Comparison of ENCODE assay signal across 25 cellular contexts in genomic region chr10:132359305-132360040, GRCh38. TPM values are rescaled to one million over a fixed set of nuclear protein-coding genes. Genes with fewer than 3 reads are reported as not detected.
DNase-seq lines count a peak whose midpoint lies in the region; ATAC-seq and TF ChIP-seq lines count a peak whose summit lies in the region.
"Had no signal": no experiment of that assay in that cellular context is flagged by ENCODE, and none has a peak within 500 bp of the region (broad histone marks: within the 10 kb centered on the region; RNA-seq: fewer than 3 reads in every experiment).

No MANE protein-coding gene starts in this region.

- TF ChIP-seq POLR2A in heart left ventricle (IDR thresholded peaks at IDR 0.05): no peak

- TF ChIP-seq CTCF in GM10266 (IDR thresholded peaks at IDR 0.05; ENCODE audit: control insufficient read depth, insufficient read depth, low read depth, missing control alignments): peak; percentile 11
- peak in 3 of 12 donors; percentile 15 to 37 (median 36) for TF ChIP-seq CTCF in heart left ventricle (IDR thresholded peaks at IDR 0.05)
- TF ChIP-seq CTCF in hepatocyte (IDR thresholded peaks at IDR 0.05; ENCODE audit: poor library complexity): no peak

- H4K20me1 ChIP-seq in hepatocyte (ENCODE audit: insufficient read depth, poor library complexity, severe bottlenecking): no peaks in the 10 kb centered on the region

- ATAC-seq in heart left ventricle: peak in 3 of 4 donors; percentile 28 to 71 (median 67)
- ATAC-seq in esophagus mucosa: no peak
- ATAC-seq: effector memory CD8-positive, alpha-beta T cell; gastroesophageal sphincter; HCT116; natural killer cell treated with Interleukin-12 subunit alpha and Interleukin-12 subunit beta and Interleukin-15 and Interleukin-18, amount 100 ng/mL, for 72 hours; stimulated activated memory B cell treated with anti-CD40 and anti-IgM and Interleukin-4, amounts not matched to agents 10 μg/mL and 1 μg/mL and 100 μg/mL, for 72 hours; T-helper 17 cell had no signal

- no peaks in the 10 kb centered on the region for H3K9me2 ChIP-seq in hepatocyte (replicated peaks; ENCODE audit: insufficient read depth)

- no peak overlapping the region for H3K4me3 ChIP-seq in heart left ventricle
- no peak overlapping the region for H3K4me3 ChIP-seq in hepatocyte
- H3K4me3 ChIP-seq: esophagus squamous epithelium, gastroesophageal sphincter, SJSA1 had no signal

- H3K27me3 ChIP-seq in heart left ventricle (no peaks in the 10 kb centered on the region), hepatocyte (no peaks in the 10 kb centered on the region)
- H3K27me3 ChIP-seq: esophagus squamous epithelium, gastroesophageal sphincter, SJSA1 had no signal

- no peaks in the 10 kb centered on the region for H3K4me1 ChIP-seq in heart left ventricle
- no peaks in the 10 kb centered on the region for H3K4me1 ChIP-seq in hepatocyte (ENCODE audit: insufficient read depth)
- H3K4me1 ChIP-seq: esophagus squamous epithelium, gastroesophageal sphincter, parathyroid adenoma, SJSA1 had no signal

- H3K27ac ChIP-seq in heart left ventricle (peak overlapping the region in 5 of 12 donors; percentile 4 to 62 (median 38)), hepatocyte (no peak overlapping the region)
- H3K27ac ChIP-seq: esophagus squamous epithelium, gastroesophageal sphincter, KMS-11, parathyroid adenoma, SJSA1 had no signal

- no peaks in the 10 kb centered on the region for H3K79me2 ChIP-seq in hepatocyte

- H3K9me3 ChIP-seq in heart left ventricle (no peaks in the 10 kb centered on the region), hepatocyte (ENCODE audit: low read depth) (no peaks in the 10 kb centered on the region)
- H3K9me3 ChIP-seq: esophagus squamous epithelium, gastroesophageal sphincter, SJSA1 had no signal

- intact Hi-C loops in heart left ventricle (cut with DNase I) (no loop called here), posterior vena cava (cut with DNase I) (no loop called here)

- WGBS in heart left ventricle, 4 donors: 47 to 85% (median 66%) methylated on average over 19 to 21 of the region's 21 CpGs
- 86% methylated on average over 18 of the region's 21 CpGs for WGBS in hepatocyte (ENCODE audit: low lambda C conversion rate, missing lambda C conversion rate)

- peaks cover 0 to 4% (median 0%) of the 10 kb centered on the region in 9 donors for H3K36me3 ChIP-seq in heart left ventricle
- H3K36me3 ChIP-seq in hepatocyte (replicated peaks; ENCODE audit: insufficient read depth, low read depth): no peaks in the 10 kb centered on the region
- H3K36me3 ChIP-seq: SJSA1 had no signal

- H2AFZ ChIP-seq in hepatocyte: no peak overlapping the region
- H2AFZ ChIP-seq: parathyroid adenoma had no signal

- DNase-seq in GM10266 (ENCODE audit: extremely low spot score) (no peak), OCI-M1 (lab: John Stamatoyannopoulos, UW) (peak; percentile 7), heart left ventricle (peak in 3 of 5 donors; percentile 50 to 77 (median 64)), posterior vena cava (ENCODE audit: low spot score) (peak; percentile 63), SIG-M5 (lab: John Stamatoyannopoulos, UW) (no peak), hepatocyte (ENCODE audit: low spot score) (no peak)
- DNase-seq: activated CD4-positive, alpha-beta T cell treated with anti-CD3 and anti-CD28 coated beads, Interleukin-2, amount 10 ng/mL, durations not matched to agents 7 days and 5 days; activated CD8-positive, alpha-beta memory T cell treated with anti-CD3 and anti-CD28 coated beads, Interleukin-2, amount 50 U/mL, for 4 hours; activated naive CD8-positive, alpha-beta T cell treated with anti-CD3 and anti-CD28 coated beads for 36 hours; CD4-positive, alpha-beta memory T cell; DMS53; effector memory CD8-positive, alpha-beta T cell; esophagus squamous epithelium; MV-4-11; NCI-H1694; stimulated activated CD4-positive, alpha-beta T cell treated with anti-CD3 and anti-CD28 coated beads, Interleukin-2, amount 100 ng/mL, for 24 hours; T-helper 17 cell had no signal

- H3K4me2 ChIP-seq in hepatocyte: no peak overlapping the region
- H3K4me2 ChIP-seq: KMS-11 had no signal

RNA-seq across cellular contexts. Expression of gene LRRC27, which starts 27.5 kb away (rescaled TPM):
- total RNA-seq in heart left ventricle (1 to 10 TPM; 2.6 to 8.9 (median 5.0) TPM), posterior vena cava (1 to 10 TPM; 4.7 to 6.5 TPM), esophagus mucosa (3.9 TPM), hepatocyte (6.8 and 8.3 TPM in 2 replicates)
- polyA plus RNA-seq in heart left ventricle (1 to 10 TPM; 5.1 to 7.6 TPM), hepatocyte (7.5 and 7.9 TPM in 2 replicates)

RNA-seq across cellular contexts. Expression of gene PWWP2B, which starts 37.5 kb away (rescaled TPM):
- 10 to 100 TPM; 10.5 to 23.5 (median 15.3) TPM for total RNA-seq in heart left ventricle
- 10 to 100 TPM; 13.8 to 19.7 TPM for polyA plus RNA-seq in heart left ventricle
- total RNA-seq in posterior vena cava: 10 to 100 TPM; 10.4 to 16.1 TPM
- total RNA-seq in esophagus mucosa: 14.6 TPM
- 15.1 and 18.0 TPM in 2 replicates for total RNA-seq in hepatocyte
- polyA plus RNA-seq in hepatocyte: 10.7 and 12.7 TPM in 2 replicates

RNA-seq across cellular contexts. Expression of gene STK32C, which starts 51.7 kb away (rescaled TPM):
- total RNA-seq in heart left ventricle: 1 to 10 TPM; 3.8 to 9.8 (median 6.2) TPM
- 1 to 10 TPM; 4.7 to 8.2 TPM for polyA plus RNA-seq in heart left ventricle
- 1 to 10 TPM; 6.3 to 9.7 TPM for total RNA-seq in posterior vena cava
- total RNA-seq in esophagus mucosa: 7.1 TPM
- total RNA-seq in hepatocyte: 4.8 and 7.9 TPM in 2 replicates
- polyA plus RNA-seq in hepatocyte: 9.6 and 12.2 TPM in 2 replicates

Comparison
In these comparisons a context has a peak if more than half of its experiments do, and no peak if none do; other contexts are left out.
1. DNase-seq: peak in OCI-M1 (single experiment), heart left ventricle (3 of 5) and posterior vena cava (single experiment); none in GM10266 (single experiment), SIG-M5 (single experiment) and hepatocyte (single experiment).